ENCODE assay signal across 25 cellular contexts in the genomic region with DNA sequence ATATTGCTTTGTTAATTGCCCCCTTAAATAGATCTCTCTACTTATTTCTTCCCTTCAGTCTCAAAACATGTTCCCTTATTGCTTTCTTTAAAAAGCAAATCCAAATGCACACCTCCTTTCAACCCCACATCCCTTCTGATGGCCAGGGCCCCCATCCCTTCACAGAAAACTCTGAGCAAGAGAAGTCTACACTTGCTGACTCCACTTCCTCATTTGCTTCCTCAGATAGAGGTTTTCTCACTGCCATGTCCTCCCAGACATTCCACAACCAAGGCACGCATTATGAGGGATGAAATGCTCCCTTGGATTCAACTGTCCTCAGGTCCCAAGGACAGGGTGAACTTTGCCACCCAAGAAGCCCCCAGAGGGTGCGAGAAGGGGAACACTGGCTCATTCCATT. TPM values are rescaled to one million over a fixed set of nuclear protein-coding genes. Genes with fewer than 3 reads are reported as not detected.
"Had no signal": no experiment of that assay in that cellular context is flagged by ENCODE, and none has a peak within 500 bp of the region (broad histone marks: within the 10 kb centered on the region; RNA-seq: fewer than 3 reads in every experiment).

No MANE protein-coding gene starts in this region.

- H3K4me1 Mint-ChIP-seq: neural progenitor cell had no signal

- DNase-seq: effector CD4-positive, alpha-beta T cell; endodermal cell; foreskin melanocyte; head of caudate nucleus; hippocampal formation; left colon; left ventricle myocardium superior; mesenchymal stem cell; midbrain; nucleus accumbens; pancreas; psoas muscle; retina; right lobe of liver; stimulated activated CD4-positive, alpha-beta T cell treated with anti-CD3 and anti-CD28 coated beads, Interleukin-1b, Interleukin-23, amount 100 ng/mL, for 48 hours; stimulated activated CD4-positive, alpha-beta T cell treated with anti-CD3 and anti-CD28 coated beads, Interleukin-4, amount 100 ng/mL, for 4 hours; stimulated activated naive B cell treated with anti-CD40 and anti-IgM and Interleukin-4, amounts not matched to agents 10 μg/mL and 1 μg/mL and 100 μg/mL, for 72 hours; stimulated activated naive CD8-positive, alpha-beta T cell treated with anti-CD3 and anti-CD28 coated beads, Interleukin-15, amount 100 ng/mL, for 72 hours; testis; upper lobe of right lung had no signal

- FAIRE-seq: pancreas had no signal

- H3K27ac ChIP-seq: neural progenitor cell, pancreas, psoas muscle, right lobe of liver, testis, tibial nerve, upper lobe of right lung, vagina had no signal

- H3K27me3 Mint-ChIP-seq: stimulated activated naive CD8-positive, alpha-beta T cell treated with anti-CD3 and anti-CD28 coated beads, Interleukin-15, amount 100 ng/mL, for 72 hours had no signal

- H3K9me3 Mint-ChIP-seq: endodermal cell, neural progenitor cell had no signal

- H3K4me3 Mint-ChIP-seq: endodermal cell; natural killer cell treated with Interleukin-12 subunit alpha and Interleukin-12 subunit beta and Interleukin-15 and Interleukin-18, amount 100 ng/mL, for 72 hours; neural progenitor cell; stimulated activated naive B cell treated with anti-CD40 and anti-IgM and Interleukin-4, amounts not matched to agents 10 μg/mL and 1 μg/mL and 100 μg/mL, for 72 hours; stimulated activated naive CD8-positive, alpha-beta T cell treated with anti-CD3 and anti-CD28 coated beads, Interleukin-15, amount 100 ng/mL, for 72 hours had no signal

- H3K4me1 ChIP-seq: neural progenitor cell had no signal

- H3K36me3 Mint-ChIP-seq: natural killer cell treated with Interleukin-12 subunit alpha and Interleukin-12 subunit beta and Interleukin-15 and Interleukin-18, amount 100 ng/mL, for 72 hours; neural progenitor cell; stimulated activated naive B cell treated with anti-CD40 and anti-IgM and Interleukin-4, amounts not matched to agents 10 μg/mL and 1 μg/mL and 100 μg/mL, for 72 hours had no signal

- H3K36me3 ChIP-seq: neural progenitor cell, pancreas, right lobe of liver, upper lobe of right lung, vagina had no signal

- H3K27me3 ChIP-seq: neural progenitor cell, pancreas, right lobe of liver, testis, tibial nerve, upper lobe of right lung, vagina had no signal

- H3K4me3 ChIP-seq: lung, neural progenitor cell, pancreas, psoas muscle, right lobe of liver, testis, tibial nerve, upper lobe of right lung, vagina had no signal

- H3K9me3 ChIP-seq: pancreas, psoas muscle, right lobe of liver, testis, tibial nerve, upper lobe of right lung, vagina had no signal

- H3K27ac Mint-ChIP-seq: endodermal cell; natural killer cell treated with Interleukin-12 subunit alpha and Interleukin-12 subunit beta and Interleukin-15 and Interleukin-18, amount 100 ng/mL, for 72 hours; stimulated activated naive B cell treated with anti-CD40 and anti-IgM and Interleukin-4, amounts not matched to agents 10 μg/mL and 1 μg/mL and 100 μg/mL, for 72 hours; stimulated activated naive CD8-positive, alpha-beta T cell treated with anti-CD3 and anti-CD28 coated beads, Interleukin-15, amount 100 ng/mL, for 72 hours had no signal

RNA-seq across cellular contexts. Expression of a gene that starts 43.1 kb away (rescaled TPM):
- total RNA-seq: natural killer cell treated with Interleukin-12 subunit alpha and Interleukin-12 subunit beta and Interleukin-15 and Interleukin-18, amount 100 ng/mL, for 72 hours had no signal
